ENCODE assay signal across 20 cellular contexts in the genomic region with DNA sequence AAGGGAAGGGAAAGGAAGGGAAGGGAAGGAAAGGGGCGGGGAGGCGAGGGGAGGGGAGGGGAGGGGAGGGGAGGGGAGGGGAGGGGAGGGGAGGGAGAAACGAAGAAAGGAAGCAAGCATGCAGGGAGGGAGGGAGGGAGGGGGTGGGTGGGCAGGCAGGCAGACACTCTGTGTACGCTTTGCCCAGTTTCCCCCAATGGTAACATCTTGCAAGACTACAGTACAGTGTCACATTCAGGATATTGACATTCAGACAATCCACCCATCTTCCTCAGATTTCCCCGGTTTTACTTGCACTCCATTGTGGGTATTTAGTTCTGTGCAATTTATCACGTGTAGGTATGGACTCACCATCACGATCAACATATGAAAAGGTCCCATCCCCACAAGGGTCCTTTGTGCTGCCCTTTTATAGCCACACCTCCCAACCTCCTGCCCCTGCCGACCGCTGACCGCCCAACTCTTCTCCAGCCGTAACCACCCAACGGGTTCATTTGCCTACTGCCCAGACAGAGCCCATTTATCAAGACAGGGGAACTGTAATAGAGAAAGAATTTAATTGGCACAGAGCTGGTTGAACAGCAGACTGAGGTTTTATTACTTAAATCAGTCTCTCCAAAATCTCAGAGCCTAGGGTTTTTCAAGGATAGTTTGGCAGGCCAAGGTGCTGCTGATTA.
DNase-seq lines count a peak whose midpoint lies in the region; ATAC-seq and TF ChIP-seq lines count a peak whose summit lies in the region.
"Had no signal": no experiment of that assay in that cellular context is flagged by ENCODE, and none has a peak within 500 bp of the region (broad histone marks: within the 10 kb centered on the region; RNA-seq: fewer than 3 reads in every experiment).

No MANE protein-coding gene starts in this region.

- no peaks in the 10 kb centered on the region for H3K9me3 ChIP-seq in HUES64 (ENCODE audit: insufficient read depth, low read depth, low read length)
- no peaks in the 10 kb centered on the region for H3K9me3 ChIP-seq in left lung
- H3K9me3 ChIP-seq: heart right ventricle, Peyer's patch had no signal

- no peaks in the 10 kb centered on the region for H3K9me3 Mint-ChIP-seq in endothelial cell (ENCODE audit: unreplicated experiment)
- H3K9me3 Mint-ChIP-seq in glutamatergic neuron (ENCODE audit: unreplicated experiment), result no peaks in the 10 kb centered on the region
- H3K9me3 Mint-ChIP-seq: nephron had no signal

- H3K27ac ChIP-seq in HUES64 (ENCODE audit: low read depth, low read length), result peak overlapping the region; percentile 76; the same call in 1 of the 2 replicates
- no peak overlapping the region for H3K27ac ChIP-seq in left lung
- H3K27ac ChIP-seq: heart right ventricle, Peyer's patch had no signal

- H3K27me3 ChIP-seq in HUES64 (ENCODE audit: insufficient read depth, low read length) (no peaks in the 10 kb centered on the region), left lung (no peaks in the 10 kb centered on the region)
- H3K27me3 ChIP-seq: heart right ventricle, Peyer's patch had no signal

- H3K4me3 ChIP-seq in HUES64 (ENCODE audit: low read length) (peak overlapping the region; percentile 38), left lung (no peak overlapping the region)
- H3K4me3 ChIP-seq: heart right ventricle, Peyer's patch had no signal

- in situ Hi-C loops in GM13977 (cut with MboI; ENCODE audit: low pct_unique_long_range_greater_than_20kb, low sequenced_read_pairs, unreplicated experiment), result no loop called here

- H3K4me1 Mint-ChIP-seq in endothelial cell (ENCODE audit: unreplicated experiment), result peaks cover 23% of the 10 kb centered on the region
- no peaks in the 10 kb centered on the region for H3K4me1 Mint-ChIP-seq in glutamatergic neuron (ENCODE audit: low read depth, unreplicated experiment)
- H3K4me1 Mint-ChIP-seq: nephron had no signal

- peaks cover 4% of the 10 kb centered on the region for H3K36me3 Mint-ChIP-seq in endothelial cell (ENCODE audit: low read depth, unreplicated experiment)
- H3K36me3 Mint-ChIP-seq in glutamatergic neuron (ENCODE audit: unreplicated experiment), result no peaks in the 10 kb centered on the region

- 5% methylated on average over 9 of the region's 12 CpGs for WGBS in HUES64

- TF ChIP-seq CTCF in endothelial cell (IDR thresholded peaks at IDR 0.05; ENCODE audit: unreplicated experiment) (no peak), left lung (IDR thresholded peaks at IDR 0.05) (no peak), glutamatergic neuron (IDR thresholded peaks at IDR 0.05; ENCODE audit: partially characterized antibody, unreplicated experiment) (no peak), GM13977 (IDR thresholded peaks at IDR 0.05; ENCODE audit: extremely low read depth, insufficient read depth, missing control alignments) (no peak)

- H3K4me3 Mint-ChIP-seq in endothelial cell (ENCODE audit: unreplicated experiment) (peak overlapping the region; percentile 53), glutamatergic neuron (ENCODE audit: unreplicated experiment) (no peak overlapping the region)
- H3K4me3 Mint-ChIP-seq: nephron had no signal

- peak; percentile 18 for DNase-seq in AG20443 (ENCODE audit: low spot score)
- no peak for DNase-seq in endothelial cell (ENCODE audit: low spot score)
- no peak for DNase-seq in left lung
- DNase-seq in LoVo (ENCODE audit: low spot score), result no peak
- no peak for DNase-seq in glutamatergic neuron
- no peak for DNase-seq in GM13977 (ENCODE audit: low spot score)
- DNase-seq: activated CD4-positive, CD25-positive, alpha-beta regulatory T cell; activated CD8-positive, alpha-beta memory T cell treated with anti-CD3 and anti-CD28 coated beads, Interleukin-2, amount 50 U/mL, for 4 hours; activated naive CD4-positive, alpha-beta T cell treated with anti-CD3 and anti-CD28 coated beads, Interleukin-2, amount 50 U/mL, for 16 hours; heart right ventricle; Kasumi-1; NCI-H1930; NCI-H524; Peyer's patch; small intestine; stimulated activated naive CD4-positive, alpha-beta T cell treated with Interleukin-2 at 50 U/mL for 16 hours; T-helper 1 cell had no signal

- ATAC-seq in left lung (peak; percentile 30), GM18520 (IDR thresholded peaks at IDR 0.05; ENCODE audit: unreplicated experiment) (no peak)
- ATAC-seq: heart right ventricle had no signal

- H3K27me3 Mint-ChIP-seq in endothelial cell (ENCODE audit: unreplicated experiment) (no peaks in the 10 kb centered on the region), glutamatergic neuron (ENCODE audit: unreplicated experiment) (no peaks in the 10 kb centered on the region)

- intact Hi-C loops in left lung (cut with DNase I), result no loop called here

- peaks cover 32% of the 10 kb centered on the region for H3K4me1 ChIP-seq in HUES64 (ENCODE audit: insufficient read depth, low read length)
- peaks cover 0 to 5% of the 10 kb centered on the region in 2 donors for H3K4me1 ChIP-seq in left lung
- H3K4me1 ChIP-seq: Peyer's patch had no signal

- H3K36me3 ChIP-seq in HUES64 (ENCODE audit: insufficient read depth, low read length) (no peaks in the 10 kb centered on the region), left lung (no peaks in the 10 kb centered on the region)
- H3K36me3 ChIP-seq: Peyer's patch had no signal

- H3K27ac Mint-ChIP-seq in endothelial cell (ENCODE audit: unreplicated experiment) (no peak overlapping the region), glutamatergic neuron (ENCODE audit: unreplicated experiment) (no peak overlapping the region)
- H3K27ac Mint-ChIP-seq: nephron had no signal

- peak overlapping the region; percentile 56; the same call in 1 of the 2 replicates for H3K9ac ChIP-seq in HUES64 (ENCODE audit: low read depth, low read length)
